In the genomic region with DNA sequence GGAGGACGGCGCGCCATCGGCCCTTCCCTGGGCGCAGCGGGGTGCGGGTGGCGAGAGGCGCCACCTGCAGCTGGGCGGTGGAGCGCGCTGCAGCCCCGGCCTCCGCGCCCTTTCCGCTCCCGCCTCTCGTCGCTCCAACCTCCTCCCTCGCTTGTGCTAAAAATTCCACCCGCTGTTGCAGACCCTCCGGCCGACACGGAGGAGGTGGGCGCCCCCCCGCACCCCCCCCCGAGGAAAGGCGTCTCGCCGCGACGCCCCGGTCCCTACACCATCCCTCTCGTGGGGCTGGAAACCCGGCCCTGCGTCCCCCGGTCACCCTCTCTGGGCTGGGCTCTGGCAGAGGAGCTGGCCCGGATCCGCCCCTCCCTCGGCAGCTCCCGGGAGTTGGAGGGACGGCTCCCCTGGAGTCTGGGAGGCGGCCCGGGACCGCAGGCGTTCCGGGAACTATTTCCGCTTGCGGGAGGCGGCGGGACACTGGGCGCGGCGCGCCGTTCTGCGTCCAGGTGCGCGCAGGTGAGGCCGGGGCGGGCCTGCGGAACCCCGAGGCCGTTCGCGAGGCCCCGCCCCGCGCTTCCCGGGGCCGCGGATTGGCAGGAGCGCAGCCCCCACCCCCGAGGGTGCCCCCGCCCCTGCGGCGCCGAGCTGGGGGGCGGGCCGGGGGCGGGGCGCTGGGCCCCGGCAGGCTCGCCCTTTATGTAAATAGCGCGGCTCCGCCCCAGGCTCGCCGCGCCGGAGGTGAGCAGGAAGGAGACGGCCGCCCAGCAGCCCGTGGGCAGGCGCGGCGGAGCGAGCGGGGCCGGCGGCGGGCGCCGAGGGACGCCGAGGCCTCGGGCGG, we compare ENCODE assay signal across 9 cellular contexts. TPM values are rescaled to one million over a fixed set of nuclear protein-coding genes. Genes with fewer than 3 reads are reported as not detected.
A peak's percentile ranks its signal among the peaks of the same experiment; 100 is the strongest.
DNase-seq lines count a peak whose midpoint lies in the region; ATAC-seq, FAIRE-seq and TF ChIP-seq lines count a peak whose summit lies in the region.
"Had no signal": no experiment of that assay in that cellular context is flagged by ENCODE, and none has a peak within 500 bp of the region (broad histone marks: within the 10 kb centered on the region; RNA-seq: fewer than 3 reads in every experiment).

A gene with protein sequence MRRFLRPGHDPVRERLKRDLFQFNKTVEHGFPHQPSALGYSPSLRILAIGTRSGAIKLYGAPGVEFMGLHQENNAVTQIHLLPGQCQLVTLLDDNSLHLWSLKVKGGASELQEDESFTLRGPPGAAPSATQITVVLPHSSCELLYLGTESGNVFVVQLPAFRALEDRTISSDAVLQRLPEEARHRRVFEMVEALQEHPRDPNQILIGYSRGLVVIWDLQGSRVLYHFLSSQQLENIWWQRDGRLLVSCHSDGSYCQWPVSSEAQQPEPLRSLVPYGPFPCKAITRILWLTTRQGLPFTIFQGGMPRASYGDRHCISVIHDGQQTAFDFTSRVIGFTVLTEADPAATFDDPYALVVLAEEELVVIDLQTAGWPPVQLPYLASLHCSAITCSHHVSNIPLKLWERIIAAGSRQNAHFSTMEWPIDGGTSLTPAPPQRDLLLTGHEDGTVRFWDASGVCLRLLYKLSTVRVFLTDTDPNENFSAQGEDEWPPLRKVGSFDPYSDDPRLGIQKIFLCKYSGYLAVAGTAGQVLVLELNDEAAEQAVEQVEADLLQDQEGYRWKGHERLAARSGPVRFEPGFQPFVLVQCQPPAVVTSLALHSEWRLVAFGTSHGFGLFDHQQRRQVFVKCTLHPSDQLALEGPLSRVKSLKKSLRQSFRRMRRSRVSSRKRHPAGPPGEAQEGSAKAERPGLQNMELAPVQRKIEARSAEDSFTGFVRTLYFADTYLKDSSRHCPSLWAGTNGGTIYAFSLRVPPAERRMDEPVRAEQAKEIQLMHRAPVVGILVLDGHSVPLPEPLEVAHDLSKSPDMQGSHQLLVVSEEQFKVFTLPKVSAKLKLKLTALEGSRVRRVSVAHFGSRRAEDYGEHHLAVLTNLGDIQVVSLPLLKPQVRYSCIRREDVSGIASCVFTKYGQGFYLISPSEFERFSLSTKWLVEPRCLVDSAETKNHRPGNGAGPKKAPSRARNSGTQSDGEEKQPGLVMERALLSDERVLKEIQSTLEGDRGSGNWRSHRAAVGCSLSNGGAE (plus strand): TSS at position 727 of the 835 bp plus-strand sequence. CDS start 17,730 bp downstream, outside the sequence.

- no peak for FAIRE-seq in endothelial cell of umbilical vein (lab: Jason Lieb, UNC)

- ATAC-seq in GM19438 (IDR thresholded peaks at IDR 0.05; ENCODE audit: low read depth, unreplicated experiment) (peak; percentile 78), HG03571 (IDR thresholded peaks at IDR 0.05; ENCODE audit: unreplicated experiment) (peak; percentile 72)
- peak; percentile 94 for ATAC-seq in stimulated activated effector memory CD8-positive, alpha-beta T cell treated with anti-CD3 and anti-CD28 coated beads, Interleukin-12 subunit alpha, Interleukin-12 subunit beta, amount 100 ng/mL, for 72 hours

- peak within 1 kb of the TSS; percentile 78 for H3K4me3 Mint-ChIP-seq in stimulated activated effector memory CD8-positive, alpha-beta T cell treated with anti-CD3 and anti-CD28 coated beads, Interleukin-12 subunit alpha, Interleukin-12 subunit beta, amount 100 ng/mL, for 72 hours

- H3K36me3 Mint-ChIP-seq in stimulated activated effector memory CD8-positive, alpha-beta T cell treated with anti-CD3 and anti-CD28 coated beads, Interleukin-12 subunit alpha, Interleukin-12 subunit beta, amount 100 ng/mL, for 72 hours: peaks cover 43% of the 10 kb centered on the region

- peak; percentile 10 to 44 for TF ChIP-seq CTCF in endothelial cell of umbilical vein (IDR thresholded peaks at IDR 0.05; ENCODE audit: extremely low read depth in 1 of 2, insufficient read depth in 1 of 2, low read depth in 1 of 2, low read length in 2 of 2)

- peaks cover 12 to 35% (median 27%) of the 10 kb centered on the region in 10 experiments; a peak in 19 of 20 replicates for H3K4me1 ChIP-seq in BLaER1 treated with 17β-estradiol and CSF1 and Interleukin-3, amounts not matched to agents 10 nM and 100 nM
- peaks cover 7% of the 10 kb centered on the region for H3K4me1 ChIP-seq in endothelial cell of umbilical vein (ENCODE audit: control insufficient read depth, extremely low read depth, insufficient read depth, low read length)
- H3K4me1 ChIP-seq in mucosa of stomach (ENCODE audit: control insufficient read depth, insufficient read depth, low read length): peaks cover 16% of the 10 kb centered on the region

- no peak within 1 kb of the TSS for H3K27ac Mint-ChIP-seq in stimulated activated effector memory CD8-positive, alpha-beta T cell treated with anti-CD3 and anti-CD28 coated beads, Interleukin-12 subunit alpha, Interleukin-12 subunit beta, amount 100 ng/mL, for 72 hours

- no peaks in the 10 kb centered on the region for H3K9me3 Mint-ChIP-seq in stimulated activated effector memory CD8-positive, alpha-beta T cell treated with anti-CD3 and anti-CD28 coated beads, Interleukin-12 subunit alpha, Interleukin-12 subunit beta, amount 100 ng/mL, for 72 hours

- H3K9ac ChIP-seq in BLaER1 treated with 17β-estradiol and CSF1 and Interleukin-3, amounts not matched to agents 10 nM and 100 nM: peak within 1 kb of the TSS; percentile 61 to 85 (median 77)
- H3K9ac ChIP-seq in endothelial cell of umbilical vein (replicated peaks; ENCODE audit: extremely low read depth, insufficient read depth, low read length) (no peak within 1 kb of the TSS), mucosa of stomach (ENCODE audit: low read length) (peak within 1 kb of the TSS; percentile 93)

- H3K27ac ChIP-seq in BLaER1 treated with 17β-estradiol and CSF1 and Interleukin-3, amounts not matched to agents 10 nM and 100 nM: peak within 1 kb of the TSS in 10 of 11 experiments; percentile 40 to 67 (median 60); a peak in 19 of 22 replicates
- no peak within 1 kb of the TSS for H3K27ac ChIP-seq in endothelial cell of umbilical vein (ENCODE audit: insufficient read depth, low read depth, low read length)

- peak within 1 kb of the TSS; percentile 69 to 90 (median 86) for H3K4me3 ChIP-seq in BLaER1 treated with 17β-estradiol and CSF1 and Interleukin-3, amounts not matched to agents 10 nM and 100 nM
- H3K4me3 ChIP-seq in endothelial cell of umbilical vein (replicated peaks in 1 of 3; ENCODE audit: insufficient read depth in 1 of 3, low read depth in 1 of 3, low read length in 3 of 3) (peak within 1 kb of the TSS; percentile 39 to 57 (median 52)), mucosa of stomach (ENCODE audit: low read length) (peak within 1 kb of the TSS; percentile 53)

- peaks cover 0 to 60% (median 28%) of the 10 kb centered on the region in 11 experiments; a peak in 18 of 22 replicates for H4K20me1 ChIP-seq in BLaER1 treated with 17β-estradiol and CSF1 and Interleukin-3, amounts not matched to agents 10 nM and 100 nM
- H4K20me1 ChIP-seq in endothelial cell of umbilical vein (replicated peaks; ENCODE audit: control insufficient read depth, extremely low read depth, insufficient read depth, low read length): no peaks in the 10 kb centered on the region

- CTCF ChIA-PET in endothelial cell of umbilical vein (lab: Charles Lee): interaction anchor here (1.5 to 1.8 kb wide), 3 partner anchors 9 to 202 kb away, joined by 5 to 13 read pairs (median 6); partner anchors contain the start of gene TSEN54

- intact Hi-C loops in endothelial cell of umbilical vein (cut with micrococcal nuclease): loop anchor here (1.0 to 2.0 kb wide), 3 partner anchors 9 to 98 kb away; partner anchors contain the start of gene TSEN54

- no peak for TF ChIP-seq POLR2A in endothelial cell of umbilical vein (IDR thresholded peaks at IDR 0.05; ENCODE audit: low read depth, low read length)

- peaks cover 10 to 17% (median 16%) of the 10 kb centered on the region in 11 experiments; a peak in 21 of 22 replicates for H3K27me3 ChIP-seq in BLaER1 treated with 17β-estradiol and CSF1 and Interleukin-3, amounts not matched to agents 10 nM and 100 nM
- H3K27me3 ChIP-seq in endothelial cell of umbilical vein (ENCODE audit: control insufficient read depth in 2 of 2, insufficient read depth in 2 of 2, low read length in 2 of 2): no peaks in the 10 kb centered on the region
- no peaks in the 10 kb centered on the region for H3K27me3 ChIP-seq in mucosa of stomach (ENCODE audit: control insufficient read depth, insufficient read depth, low read length)

- no peaks in the 10 kb centered on the region for H3K9me3 ChIP-seq in BLaER1 treated with 17β-estradiol and CSF1 and Interleukin-3, amounts not matched to agents 10 nM and 100 nM (replicated peaks in 1 of 11)
- H3K9me3 ChIP-seq in endothelial cell of umbilical vein (replicated peaks; ENCODE audit: control insufficient read depth, insufficient read depth, low read length) (no peaks in the 10 kb centered on the region), mucosa of stomach (ENCODE audit: control insufficient read depth, low read length) (no peaks in the 10 kb centered on the region)

- H3K9me1 ChIP-seq in endothelial cell of umbilical vein (replicated peaks; ENCODE audit: control insufficient read depth, extremely low read depth, insufficient read depth, low read length): no peaks in the 10 kb centered on the region

- peak within 1 kb of the TSS; percentile 94 to 100 (median 99) for H3K4me2 ChIP-seq in BLaER1 treated with 17β-estradiol and CSF1 and Interleukin-3, amounts not matched to agents 10 nM and 100 nM
- H3K4me2 ChIP-seq in endothelial cell of umbilical vein (ENCODE audit: insufficient read depth, low read length): peak within 1 kb of the TSS; percentile 72

- peaks cover 9% of the 10 kb centered on the region for H3K4me1 Mint-ChIP-seq in stimulated activated effector memory CD8-positive, alpha-beta T cell treated with anti-CD3 and anti-CD28 coated beads, Interleukin-12 subunit alpha, Interleukin-12 subunit beta, amount 100 ng/mL, for 72 hours

- DNase-seq in NOMO-1 (lab: John Stamatoyannopoulos, UW; ENCODE audit: unreplicated experiment in 2 of 2) (peak; percentile 79 to 89), endothelial cell of umbilical vein (ENCODE audit: low read depth, low spot score) (peak; percentile 44)
- peak; percentile 49 for DNase-seq in activated CD8-positive, alpha-beta memory T cell treated with anti-CD3 and anti-CD28 coated beads, Interleukin-2, amount 50 U/mL, for 1 hour (ENCODE audit: extremely low read depth)
- peak; percentile 78 to 89 for DNase-seq in stimulated activated effector memory CD8-positive, alpha-beta T cell treated with anti-CD3 and anti-CD28 coated beads, Interleukin-12 subunit alpha, Interleukin-12 subunit beta, amount 100 ng/mL, for 72 hours (ENCODE audit: low spot score in 2 of 2)

- no TSS peak for BruUV-seq in endothelial cell of umbilical vein (replicated peaks; lab: Mats Ljungman, UMichigan)

- H2AFZ ChIP-seq in endothelial cell of umbilical vein (ENCODE audit: low read depth, low read length): peak within 1 kb of the TSS; percentile 84

- POLR2A ChIA-PET in endothelial cell of umbilical vein (lab: Charles Lee): interaction anchor here (1.0 kb wide), 1 partner anchor 254 kb away, joined by 6 read pairs; the partner anchor contains the start of gene MIF4GD

- dilution Hi-C loops in endothelial cell of umbilical vein (cut with MboI; ENCODE audit: extremely low pct_ligation_motif_present, low sequenced_read_pairs): no loop called here

- H3K36me3 ChIP-seq in BLaER1 treated with 17β-estradiol and CSF1 and Interleukin-3, amounts not matched to agents 10 nM and 100 nM: peaks cover 28 to 43% (median 36%) of the 10 kb centered on the region in 11 experiments
- H3K36me3 ChIP-seq in endothelial cell of umbilical vein (ENCODE audit: control insufficient read depth in 2 of 2, extremely low read depth in 1 of 2, insufficient read depth in 2 of 2, low read length in 2 of 2) (peaks cover 0 to 2% of the 10 kb centered on the region in 2 experiments), mucosa of stomach (ENCODE audit: control insufficient read depth, insufficient read depth, low read length) (no peaks in the 10 kb centered on the region)

- H3K79me2 ChIP-seq in endothelial cell of umbilical vein (ENCODE audit: control insufficient read depth, insufficient read depth, low read length): no peaks in the 10 kb centered on the region

RNA-seq across cellular contexts. Expression of the gene that starts here (rescaled TPM):
- 5.4 and 5.8 TPM in 2 replicates for total RNA-seq in endothelial cell of umbilical vein
- 5.3 and 6.1 TPM in 2 replicates for polyA plus RNA-seq in endothelial cell of umbilical vein
- 2.6 and 2.8 TPM in 2 replicates for polyA plus RNA-seq in endothelial cell of umbilical vein (2011; cell fraction: cytosol; rRNA removed)
- polyA plus RNA-seq in endothelial cell of umbilical vein (2011; cell fraction: nucleus; rRNA removed): 8.0 and 9.6 TPM in 2 replicates
- polyA plus RNA-seq in endothelial cell of umbilical vein (2012): 1.4 and 3.9 TPM in 2 replicates
- 2.3 and 2.7 TPM in 2 replicates for polyA minus RNA-seq in endothelial cell of umbilical vein
- 23.6 TPM for polyA minus RNA-seq in endothelial cell of umbilical vein (2011; cell fraction: cytosol; rRNA and poly(A)+ RNA removed)
- polyA minus RNA-seq in endothelial cell of umbilical vein (2011; cell fraction: nucleus; rRNA and poly(A)+ RNA removed): 2.5 and 4.7 TPM in 2 replicates
- total RNA-seq: HT1080 had no signal
